In the genomic region with DNA sequence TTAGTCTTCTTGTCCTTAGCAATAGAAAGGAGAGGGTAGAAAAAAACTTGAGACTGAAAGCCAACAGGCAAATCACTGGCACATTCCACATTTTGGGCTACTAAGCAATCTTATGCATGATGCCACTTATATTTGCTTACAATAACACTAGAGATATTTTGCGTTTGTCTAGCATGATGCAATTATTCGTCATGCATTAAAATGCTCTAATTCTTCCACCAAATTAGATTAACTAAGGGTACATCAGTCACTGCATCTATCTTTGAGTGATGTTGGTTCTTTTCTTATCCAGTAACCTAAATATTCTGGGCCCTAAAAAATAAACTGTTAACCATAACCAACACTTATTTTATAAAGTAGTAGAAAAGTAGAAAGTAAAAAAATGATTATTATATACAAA, we compare ENCODE assay signal across 21 cellular contexts.
DNase-seq lines count a peak whose midpoint lies in the region; ATAC-seq and TF ChIP-seq lines count a peak whose summit lies in the region.
"Had no signal": no experiment of that assay in that cellular context is flagged by ENCODE, and none has a peak within 500 bp of the region (broad histone marks: within the 10 kb centered on the region; RNA-seq: fewer than 3 reads in every experiment).

No MANE protein-coding gene starts in this region.

- ATAC-seq in natural killer cell: no peak
- ATAC-seq in HG03520 (IDR thresholded peaks at IDR 0.05; ENCODE audit: unreplicated experiment): no peak

- H3K27ac ChIP-seq in mammary epithelial cell (ENCODE audit: insufficient read depth, low read depth, low read length): no peak overlapping the region
- H3K27ac ChIP-seq in fibroblast of lung (ENCODE audit: insufficient read depth, low read length): no peak overlapping the region
- no peak overlapping the region for H3K27ac ChIP-seq in esophagus squamous epithelium

- DNase-seq in mammary epithelial cell (no peak), MCF 10A (ENCODE audit: unreplicated experiment) (no peak), amniotic epithelial cell (ENCODE audit: low read depth) (peak; percentile 0), fibroblast of lung (ENCODE audit: low read depth in 2 of 2) (peak; percentile 12 to 36), natural killer cell (no peak), midbrain (lab: John Stamatoyannopoulos, UW) (no peak), esophagus squamous epithelium (lab: John Stamatoyannopoulos, UW) (no peak)
- DNase-seq: 8988T; BE2C; CD4-positive, alpha-beta memory T cell; DMS153; Karpas-422; NCI-H1105; NCI-H187; NCI-H2227 treated with DMSO at 0.1 percent for 48 hours; NCI-H510A treated with DMSO at 0.1 percent for 48 hours; NCI-H82; RPMI8226; SHP77 treated with DMSO at 0.1 percent for 48 hours had no signal

- TF ChIP-seq CTCF in mammary epithelial cell (conservative IDR thresholded peaks at IDR 0.05 in 1 of 2, IDR thresholded peaks at IDR 0.05 in 1 of 2; ENCODE audit: extremely low read depth in 1 of 2, insufficient read depth in 1 of 2, low read depth in 1 of 2, low read length in 2 of 2): no peak
- no peak for TF ChIP-seq CTCF in MCF 10A (IDR thresholded peaks at IDR 0.05; ENCODE audit: unreplicated experiment)
- no peak for TF ChIP-seq CTCF in fibroblast of lung (conservative IDR thresholded peaks at IDR 0.05 in 1 of 2, IDR thresholded peaks at IDR 0.05 in 1 of 2; ENCODE audit: low read depth in 1 of 2, low read length in 2 of 2)
- no peak for TF ChIP-seq CTCF in natural killer cell (IDR thresholded peaks at IDR 0.05)
- TF ChIP-seq CTCF in esophagus squamous epithelium (IDR thresholded peaks at IDR 0.05): no peak

- 71% methylated on average over 2 of the region's 2 CpGs for WGBS in mammary epithelial cell (ENCODE audit: low coverage, missing lambda C conversion rate)
- WGBS in esophagus squamous epithelium, 2 donors: 62 to 68% methylated on average over 2 of the region's 2 CpGs

- H3K4me1 ChIP-seq in mammary epithelial cell (ENCODE audit: insufficient read depth, low read length) (no peaks in the 10 kb centered on the region), fibroblast of lung (ENCODE audit: control insufficient read depth, extremely low read depth, insufficient read depth, low read length) (no peaks in the 10 kb centered on the region), esophagus squamous epithelium (no peaks in the 10 kb centered on the region)
- H3K4me1 ChIP-seq: BE2C had no signal

- POLR2A ChIA-PET in MCF 10A (lab: Yijun Ruan, JAX): no interaction called here

- H3K4me3 Mint-ChIP-seq in MCF 10A (ENCODE audit: unreplicated experiment) (no peak overlapping the region), natural killer cell (no peak overlapping the region)
- H3K4me3 Mint-ChIP-seq: CD4-positive, alpha-beta memory T cell; IgD-negative memory B cell had no signal

- no peak overlapping the region for H3K9ac ChIP-seq in mammary epithelial cell (ENCODE audit: insufficient read depth, low read length)
- H3K9ac ChIP-seq in fibroblast of lung (ENCODE audit: insufficient read depth, low read length): no peak overlapping the region

- in situ Hi-C loops in mammary epithelial cell (cut with MboI; ENCODE audit: low sequenced_read_pairs in 2 of 2): no loop called here

- H3K4me2 ChIP-seq in mammary epithelial cell (ENCODE audit: insufficient read depth, low read depth, low read length): no peak overlapping the region
- H3K4me2 ChIP-seq in fibroblast of lung (ENCODE audit: extremely low read depth, insufficient read depth, low read length): no peak overlapping the region

- intact Hi-C loops in mammary epithelial cell (cut with micrococcal nuclease): no loop called here
- intact Hi-C loops in MCF 10A (cut with micrococcal nuclease): no loop called here
- intact Hi-C loops in natural killer cell (cut with micrococcal nuclease): no loop called here
- intact Hi-C loops in esophagus squamous epithelium (cut with DNase I): no loop called here

- H3K4me3 ChIP-seq in mammary epithelial cell (replicated peaks in 1 of 3; ENCODE audit: insufficient read depth in 1 of 3, low read depth in 2 of 3, low read length in 3 of 3) (no peak overlapping the region), fibroblast of lung (replicated peaks in 1 of 4; ENCODE audit: control extremely low read depth in 1 of 4, insufficient read depth in 1 of 4, low read depth in 3 of 4, low read length in 4 of 4) (no peak overlapping the region), esophagus squamous epithelium (no peak overlapping the region)

- H3K36me3 Mint-ChIP-seq in MCF 10A (ENCODE audit: insufficient read depth, unreplicated experiment): no peaks in the 10 kb centered on the region
- no peaks in the 10 kb centered on the region for H3K36me3 Mint-ChIP-seq in natural killer cell
- H3K36me3 Mint-ChIP-seq: CD4-positive, alpha-beta memory T cell; IgD-negative memory B cell had no signal

- H3K9me3 ChIP-seq in mammary epithelial cell (replicated peaks; ENCODE audit: insufficient read depth, low read length) (no peaks in the 10 kb centered on the region), fibroblast of lung (ENCODE audit: control insufficient read depth, insufficient read depth, low read depth, low read length) (no peaks in the 10 kb centered on the region), esophagus squamous epithelium (no peaks in the 10 kb centered on the region)
- H3K9me3 ChIP-seq: BE2C had no signal

- TF ChIP-seq POLR2A in esophagus squamous epithelium (IDR thresholded peaks at IDR 0.05): no peak

- no peaks in the 10 kb centered on the region for H3K36me3 ChIP-seq in mammary epithelial cell (ENCODE audit: insufficient read depth, low read length)
- no peaks in the 10 kb centered on the region for H3K36me3 ChIP-seq in fibroblast of lung (ENCODE audit: control insufficient read depth, insufficient read depth, low read length)
- no peaks in the 10 kb centered on the region for H3K36me3 ChIP-seq in esophagus squamous epithelium
- H3K36me3 ChIP-seq: BE2C had no signal

- CTCF ChIA-PET in mammary epithelial cell (lab: Charles Lee; ENCODE audit: low non-redundant PET): no interaction called here
- CTCF ChIA-PET in MCF 10A (lab: Yijun Ruan, JAX): no interaction called here

- H3K27ac Mint-ChIP-seq in MCF 10A (ENCODE audit: low read depth, unreplicated experiment): no peak overlapping the region
- no peak overlapping the region for H3K27ac Mint-ChIP-seq in natural killer cell
- H3K27ac Mint-ChIP-seq: CD4-positive, alpha-beta memory T cell; IgD-negative memory B cell had no signal

- peak overlapping the region; percentile 39 for H2AFZ ChIP-seq in mammary epithelial cell (ENCODE audit: low read depth, low read length)
- no peak overlapping the region for H2AFZ ChIP-seq in fibroblast of lung (ENCODE audit: low read length)

- BruUV-seq in mammary epithelial cell (replicated peaks; lab: Mats Ljungman, UMichigan) (no TSS peak), MCF 10A (replicated peaks; lab: Mats Ljungman, UMichigan) (no TSS peak)

- dilution Hi-C loops in mammary epithelial cell (cut with HindIII; ENCODE audit: low sequenced_read_pairs): no loop called here

- H3K4me1 Mint-ChIP-seq in MCF 10A (ENCODE audit: insufficient read depth, unreplicated experiment) (no peaks in the 10 kb centered on the region), natural killer cell (no peaks in the 10 kb centered on the region)
- H3K4me1 Mint-ChIP-seq: CD4-positive, alpha-beta memory T cell; IgD-negative memory B cell had no signal

- no peaks in the 10 kb centered on the region for H4K20me1 ChIP-seq in mammary epithelial cell (ENCODE audit: insufficient read depth, low read length)
- H4K20me1 ChIP-seq in fibroblast of lung (ENCODE audit: control insufficient read depth, extremely low read depth, insufficient read depth, low read length): no peaks in the 10 kb centered on the region

- H3K9me3 Mint-ChIP-seq in MCF 10A (ENCODE audit: unreplicated experiment) (peaks cover 7% of the 10 kb centered on the region), natural killer cell (peaks cover 7 to 15% of the 10 kb centered on the region in 2 donors)

- H3K79me2 ChIP-seq in mammary epithelial cell (ENCODE audit: insufficient read depth, low read length) (no peaks in the 10 kb centered on the region), fibroblast of lung (ENCODE audit: control insufficient read depth, insufficient read depth, low read length) (no peaks in the 10 kb centered on the region)

- H3K27me3 Mint-ChIP-seq in MCF 10A (ENCODE audit: insufficient read depth, unreplicated experiment) (no peaks in the 10 kb centered on the region), natural killer cell (ENCODE audit: low read depth in 2 of 2) (no peaks in the 10 kb centered on the region)
- H3K27me3 Mint-ChIP-seq: CD4-positive, alpha-beta memory T cell; IgD-negative memory B cell had no signal

- H3K27me3 ChIP-seq in mammary epithelial cell (ENCODE audit: insufficient read depth, low read length) (no peaks in the 10 kb centered on the region), fibroblast of lung (ENCODE audit: control insufficient read depth, insufficient read depth, low read length) (no peaks in the 10 kb centered on the region), esophagus squamous epithelium (no peaks in the 10 kb centered on the region)
- H3K27me3 ChIP-seq: BE2C had no signal

Comparison
In these comparisons a context has a peak if more than half of its experiments do, and no peak if none do; other contexts are left out.
1. DNase-seq: peak in amniotic epithelial cell (single experiment) and fibroblast of lung (2 of 2); none in mammary epithelial cell (single experiment), MCF 10A (single experiment), natural killer cell (single experiment), midbrain (single experiment) and esophagus squamous epithelium (single experiment).